In genomic region chr2:131584940-131585339, GRCh38 we compare ENCODE assay signal across 13 cellular contexts.
DNase-seq lines count a peak whose midpoint lies in the region; ATAC-seq and FAIRE-seq lines count a peak whose summit lies in the region.
"Had no signal": no experiment of that assay in that cellular context is flagged by ENCODE, and none has a peak within 500 bp of the region (broad histone marks: within the 10 kb centered on the region; RNA-seq: fewer than 3 reads in every experiment).

No MANE protein-coding gene starts in this region.

- peak; percentile 23 for FAIRE-seq in GM19239 (lab: Jason Lieb, UNC)
- FAIRE-seq: endometrium had no signal

- ATAC-seq in HG02642 (IDR thresholded peaks at IDR 0.05; ENCODE audit: poor library complexity, unreplicated experiment) = peak; percentile 61
- ATAC-seq in HG03571 (IDR thresholded peaks at IDR 0.05; ENCODE audit: unreplicated experiment) = peak; percentile 60
- ATAC-seq: HCT116 had no signal

- peak; percentile 55 for DNase-seq in CD1c-positive myeloid dendritic cell (ENCODE audit: extremely low spot score)
- no peak for DNase-seq in GM19239 (ENCODE audit: insufficient read length, low spot score)
- DNase-seq in activated CD4-positive, alpha-beta T cell treated with anti-CD3 and anti-CD28 coated beads, Interleukin-2, amount 50 U/mL, for 1 hour = no peak
- DNase-seq in stimulated activated naive CD4-positive, alpha-beta T cell (lab: John Stamatoyannopoulos, UW) = no peak
- DNase-seq in C1 segment of cervical spinal cord (lab: John Stamatoyannopoulos, UW) = no peak
- DNase-seq in stimulated activated CD8-positive, alpha-beta memory T cell treated with anti-CD3 and anti-CD28 coated beads, Interleukin-4, amount 100 ng/mL, for 48 hours = no peak
- DNase-seq: aorta, EL, NCI-H526 treated with DMSO at 0.1 percent for 48 hours had no signal
